8 cellular contexts compared by ENCODE assay signal in the genomic region with DNA sequence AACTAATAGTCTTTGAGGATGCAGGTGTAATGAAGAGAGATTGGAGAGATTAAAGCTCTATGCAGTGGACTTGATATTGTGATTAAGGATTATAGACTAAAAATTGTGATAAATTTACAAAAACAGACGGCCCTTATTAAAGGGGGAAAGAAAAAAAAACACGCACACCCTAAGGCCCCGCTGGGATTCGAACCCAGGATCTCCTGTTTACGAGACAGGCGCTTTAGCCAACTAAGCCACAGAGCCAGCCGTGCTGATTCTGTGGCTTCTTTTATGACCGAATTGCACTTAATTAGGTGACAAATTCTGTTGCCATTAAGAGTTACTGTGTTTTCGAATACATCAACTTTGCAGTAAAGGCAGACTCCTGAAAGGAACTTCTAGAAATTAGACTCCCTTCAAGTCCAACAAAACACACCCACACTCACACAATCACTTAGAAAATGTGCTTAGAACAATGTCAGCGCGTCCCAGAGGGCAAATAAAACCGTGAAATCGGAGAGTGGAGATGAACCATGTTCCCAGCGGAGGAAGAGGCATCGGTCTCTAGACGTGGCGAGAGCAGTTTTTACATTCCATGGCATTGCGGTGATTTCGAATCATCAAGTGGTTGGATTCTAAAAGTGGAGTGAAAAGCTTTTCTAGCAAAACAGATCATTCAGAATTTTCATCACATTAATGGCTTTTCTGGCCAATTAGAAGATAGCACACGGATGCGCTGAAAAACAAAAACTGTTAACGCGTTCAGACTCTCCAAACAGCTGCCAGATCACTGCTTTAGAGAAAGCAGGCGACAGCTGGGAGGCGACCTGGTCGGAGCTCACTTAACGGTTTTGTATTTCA.
DNase-seq lines count a peak whose midpoint lies in the region; ATAC-seq and TF ChIP-seq lines count a peak whose summit lies in the region.

No MANE protein-coding gene starts in this region.

- H4K20me1 ChIP-seq in neural cell (ENCODE audit: insufficient read depth) = no peaks in the 10 kb centered on the region

- TF ChIP-seq POLR2A in erythroblast (IDR thresholded peaks at IDR 0.05; ENCODE audit: low read length) (no peak), thyroid gland (IDR thresholded peaks at IDR 0.05) (no peak)

- peaks cover 45% of the 10 kb centered on the region for H3K27me3 Mint-ChIP-seq in activated B cell treated with CpG ODN at 0.5 μM for 24 hours

- CTCF ChIA-PET in activated B cell treated with CpG ODN at 0.5 μM for 24 hours (lab: Charles Lee) = no interaction called here

- intact Hi-C loops in activated B cell treated with CpG ODN at 0.5 μM for 24 hours (cut with micrococcal nuclease) (no loop called here), thyroid gland (cut with DNase I) (no loop called here)

- H3K4me2 ChIP-seq in neural cell (ENCODE audit: low read length) = peak overlapping the region; percentile 68

- H3K27ac ChIP-seq in neural cell (ENCODE audit: low read length) (no peak overlapping the region), thyroid gland (no peak overlapping the region)

- H3K4me3 Mint-ChIP-seq in activated B cell treated with CpG ODN at 0.5 μM for 24 hours = peak overlapping the region; percentile 72

- TF ChIP-seq RAD21 in neural cell (conservative IDR thresholded peaks at IDR 0.05) = peak; percentile 32

- H3K27ac Mint-ChIP-seq in activated B cell treated with CpG ODN at 0.5 μM for 24 hours = no peak overlapping the region

- POLR2A ChIA-PET in activated B cell treated with CpG ODN at 0.5 μM for 24 hours (lab: Charles Lee) = no interaction called here

- H3K9me3 ChIP-seq in neural cell (ENCODE audit: low read length) = no peaks in the 10 kb centered on the region
- no peaks in the 10 kb centered on the region for H3K9me3 ChIP-seq in thyroid gland

- H3K9me3 Mint-ChIP-seq in activated B cell treated with CpG ODN at 0.5 μM for 24 hours = no peaks in the 10 kb centered on the region

- no peaks in the 10 kb centered on the region for H3K36me3 ChIP-seq in neural cell (ENCODE audit: insufficient read depth, low read length)
- no peaks in the 10 kb centered on the region for H3K36me3 ChIP-seq in thyroid gland

- no peaks in the 10 kb centered on the region for H3F3A ChIP-seq in neural cell (ENCODE audit: insufficient read depth, low read length, poor library complexity, severe bottlenecking)

- no peaks in the 10 kb centered on the region for H3K79me2 ChIP-seq in neural cell (replicated peaks; ENCODE audit: insufficient read depth, low read length)

- H3K4me1 Mint-ChIP-seq in activated B cell treated with CpG ODN at 0.5 μM for 24 hours = peaks cover 12% of the 10 kb centered on the region

- H3K36me3 Mint-ChIP-seq in activated B cell treated with CpG ODN at 0.5 μM for 24 hours (ENCODE audit: low read depth) = no peaks in the 10 kb centered on the region

- DNase-seq in AG10803 (ENCODE audit: low read depth) = peak; percentile 71
- DNase-seq in NCI-H2171 (lab: John Stamatoyannopoulos, UW) = peak; percentile 92
- DNase-seq in activated B cell treated with CpG ODN at 0.5 μM for 24 hours = no peak
- peak; percentile 81 to 88 for DNase-seq in erythroblast (lab: John Stamatoyannopoulos, UW)
- peak; percentile 14 to 26 for DNase-seq in thyroid gland

- 2 to 3% methylated on average over 27 of the region's 27 CpGs for WGBS in thyroid gland, 2 donors

- TF ChIP-seq CTCF in AG10803 (conservative IDR thresholded peaks at IDR 0.05; ENCODE audit: low read length) = no peak
- TF ChIP-seq CTCF in activated B cell treated with CpG ODN at 0.5 μM for 24 hours (IDR thresholded peaks at IDR 0.05) = no peak
- no peak for TF ChIP-seq CTCF in neural cell (IDR thresholded peaks at IDR 0.05; ENCODE audit: poor library complexity, severe bottlenecking)
- TF ChIP-seq CTCF in thyroid gland (IDR thresholded peaks at IDR 0.05) = no peak

- H3K9ac ChIP-seq in neural cell (ENCODE audit: low read length) = peak overlapping the region; percentile 43

- no peak overlapping the region for H2AFZ ChIP-seq in neural cell (ENCODE audit: low read depth, low read length)

- no peaks in the 10 kb centered on the region for H3K9me2 ChIP-seq in neural cell (ENCODE audit: insufficient read depth, low read length)

- peaks cover 3 to 14% of the 10 kb centered on the region in 2 donors for H3K4me1 ChIP-seq in thyroid gland

- H3K27me3 ChIP-seq in neural cell (ENCODE audit: insufficient read depth, low read depth, low read length) = no peaks in the 10 kb centered on the region
- H3K27me3 ChIP-seq in thyroid gland = no peaks in the 10 kb centered on the region

- ATAC-seq in GM19035 (IDR thresholded peaks at IDR 0.05; ENCODE audit: unreplicated experiment) (peak; percentile 54), activated B cell treated with CpG ODN at 0.5 μM for 24 hours (ENCODE audit: low read depth) (no peak), GM21825 (IDR thresholded peaks at IDR 0.05; ENCODE audit: unreplicated experiment) (no peak)

- peak overlapping the region; percentile 76 for H3K4me3 ChIP-seq in AG10803 (ENCODE audit: low read length)
- peak overlapping the region; percentile 65 for H3K4me3 ChIP-seq in neural cell (ENCODE audit: low read length)
- peak overlapping the region in 1 of 3 donors; percentile 8 for H3K4me3 ChIP-seq in thyroid gland (replicated peaks in 1 of 3)

- TF ChIP-seq EP300 in neural cell (conservative IDR thresholded peaks at IDR 0.05; ENCODE audit: poor library complexity, severe bottlenecking) = no peak

TF ChIP-seq in neural cell, 6 proteins besides CTCF, POLR2A, EP300 and RAD21:
- TF ChIP-seq EZH2 (IDR thresholded peaks at IDR 0.05; ENCODE audit: borderline replicate concordance, insufficient read depth, low read length, poor library complexity, severe bottlenecking) = no peak
- no peak for TF ChIP-seq TAF1 (IDR thresholded peaks at IDR 0.05; ENCODE audit: low read depth)
- TF ChIP-seq SMC3 (conservative IDR thresholded peaks at IDR 0.05; ENCODE audit: poor library complexity) = no peak
- TF ChIP-seq, protein P1, sequence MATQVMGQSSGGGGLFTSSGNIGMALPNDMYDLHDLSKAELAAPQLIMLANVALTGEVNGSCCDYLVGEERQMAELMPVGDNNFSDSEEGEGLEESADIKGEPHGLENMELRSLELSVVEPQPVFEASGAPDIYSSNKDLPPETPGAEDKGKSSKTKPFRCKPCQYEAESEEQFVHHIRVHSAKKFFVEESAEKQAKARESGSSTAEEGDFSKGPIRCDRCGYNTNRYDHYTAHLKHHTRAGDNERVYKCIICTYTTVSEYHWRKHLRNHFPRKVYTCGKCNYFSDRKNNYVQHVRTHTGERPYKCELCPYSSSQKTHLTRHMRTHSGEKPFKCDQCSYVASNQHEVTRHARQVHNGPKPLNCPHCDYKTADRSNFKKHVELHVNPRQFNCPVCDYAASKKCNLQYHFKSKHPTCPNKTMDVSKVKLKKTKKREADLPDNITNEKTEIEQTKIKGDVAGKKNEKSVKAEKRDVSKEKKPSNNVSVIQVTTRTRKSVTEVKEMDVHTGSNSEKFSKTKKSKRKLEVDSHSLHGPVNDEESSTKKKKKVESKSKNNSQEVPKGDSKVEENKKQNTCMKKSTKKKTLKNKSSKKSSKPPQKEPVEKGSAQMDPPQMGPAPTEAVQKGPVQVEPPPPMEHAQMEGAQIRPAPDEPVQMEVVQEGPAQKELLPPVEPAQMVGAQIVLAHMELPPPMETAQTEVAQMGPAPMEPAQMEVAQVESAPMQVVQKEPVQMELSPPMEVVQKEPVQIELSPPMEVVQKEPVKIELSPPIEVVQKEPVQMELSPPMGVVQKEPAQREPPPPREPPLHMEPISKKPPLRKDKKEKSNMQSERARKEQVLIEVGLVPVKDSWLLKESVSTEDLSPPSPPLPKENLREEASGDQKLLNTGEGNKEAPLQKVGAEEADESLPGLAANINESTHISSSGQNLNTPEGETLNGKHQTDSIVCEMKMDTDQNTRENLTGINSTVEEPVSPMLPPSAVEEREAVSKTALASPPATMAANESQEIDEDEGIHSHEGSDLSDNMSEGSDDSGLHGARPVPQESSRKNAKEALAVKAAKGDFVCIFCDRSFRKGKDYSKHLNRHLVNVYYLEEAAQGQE (IDR thresholded peaks at IDR 0.05; ENCODE audit: borderline replicate concordance) = no peak
- TF ChIP-seq POLR2AphosphoS5 (IDR thresholded peaks at IDR 0.05) = no peak
- no peak for TF ChIP-seq MXI1 (conservative IDR thresholded peaks at IDR 0.05; ENCODE audit: poor library complexity, severe bottlenecking)
TF ChIP-seq in neural cell: peak in this region for 0.
